Comparison of ENCODE assay signal across 15 cellular contexts in genomic region chr11:94150056-94150455, GRCh38. TPM values are rescaled to one million over a fixed set of nuclear protein-coding genes. Genes with fewer than 3 reads are reported as not detected.
A peak's percentile ranks its signal among the peaks of the same experiment; 100 is the strongest.
DNase-seq lines count a peak whose midpoint lies in the region; ATAC-seq and TF ChIP-seq lines count a peak whose summit lies in the region.
"Had no signal": no experiment of that assay in that cellular context is flagged by ENCODE, and none has a peak within 500 bp of the region (broad histone marks: within the 10 kb centered on the region; RNA-seq: fewer than 3 reads in every experiment).

No MANE protein-coding gene starts in this region.

- H3K27ac ChIP-seq in C4-2B (peak overlapping the region; percentile 3; the same call in 1 of the 2 replicates), PC-3 (ENCODE audit: low read length) (no peak overlapping the region), epithelial cell of prostate (peak overlapping the region; percentile 49)
- H3K27ac ChIP-seq: HL-60 had no signal

- H3K36me3 ChIP-seq in PC-3 (ENCODE audit: low read depth, low read length): peaks cover 9% of the 10 kb centered on the region; the same call in 1 of the 2 replicates

- peaks cover 76% of the 10 kb centered on the region for H4K20me1 ChIP-seq in PC-3 (ENCODE audit: low read length)

- H3K4me3 ChIP-seq in PC-3 (ENCODE audit: low read length): no peak overlapping the region
- H3K4me3 ChIP-seq: K562 had no signal

- H2AFZ ChIP-seq in PC-3 (ENCODE audit: low read length): no peak overlapping the region

- BruUV-seq in PC-3 (replicated peaks; lab: Mats Ljungman, UMichigan): no TSS peak

- POLR2A ChIA-PET in PC-3 (lab: Charles Lee; ENCODE audit: unreplicated experiment): no interaction called here

- H3K27me3 ChIP-seq in PC-3 (ENCODE audit: low read length): no peaks in the 10 kb centered on the region

- no peak for ATAC-seq in PC-3
- peak; percentile 36 for ATAC-seq in omental fat pad (ENCODE audit: low FRiP score)
- ATAC-seq: CD8-positive, alpha-beta T cell; Panc1 had no signal

- H3K79me2 ChIP-seq in PC-3 (ENCODE audit: low read length): peaks cover 86% of the 10 kb centered on the region

- DNase-seq in PC-3 (no peak), epithelial cell of prostate (ENCODE audit: low read depth, low spot score) (no peak), omental fat pad (ENCODE audit: low spot score) (no peak), NCI-H1694 treated with DMSO at 0.1 percent for 48 hours (lab: John Stamatoyannopoulos, UW) (no peak), iPS-NIHi11 (ENCODE audit: low spot score) (no peak), NCI-H1048 (lab: John Stamatoyannopoulos, UW) (no peak), dedifferentiated amniotic fluid mesenchymal stem cell (ENCODE audit: extremely low spot score) (no peak)
- DNase-seq: CD8-positive, alpha-beta T cell; DMS 273 treated with DMSO at 0.1 percent for 48 hours; NCI-H1092; SHP77 treated with DMSO at 0.1 percent for 48 hours had no signal

- intact Hi-C loops in PC-3 (cut with micrococcal nuclease): no loop called here

- no peaks in the 10 kb centered on the region for H3K9me2 ChIP-seq in PC-3 (replicated peaks; ENCODE audit: low read length)

- H3K9ac ChIP-seq in PC-3 (ENCODE audit: low read length): no peak overlapping the region

- H3K4me1 ChIP-seq in PC-3 (ENCODE audit: insufficient read depth, low read length): peaks cover 56% of the 10 kb centered on the region

- no peaks in the 10 kb centered on the region for H3K9me3 ChIP-seq in PC-3 (ENCODE audit: low read length)

- H3F3A ChIP-seq in PC-3 (ENCODE audit: low read length, unreplicated experiment): no peaks in the 10 kb centered on the region

- peak overlapping the region; percentile 13; the same call in 1 of the 2 replicates for H3K4me2 ChIP-seq in PC-3 (ENCODE audit: low read length)

- CTCF ChIA-PET in PC-3 (lab: Charles Lee): interaction anchor here (0.6 kb wide), 1 partner anchor 21 kb away, joined by 3 read pairs; no protein-coding TSS in a partner anchor

- TF ChIP-seq CTCF in C4-2B (conservative IDR thresholded peaks at IDR 0.05): no peak
- TF ChIP-seq CTCF in PC-3 (conservative IDR thresholded peaks at IDR 0.05; ENCODE audit: low read depth, low read length): no peak
- TF ChIP-seq CTCF in omental fat pad (IDR thresholded peaks at IDR 0.05): no peak

RNA-seq across cellular contexts. Expression of gene PANX1, which starts 21.4 kb away (rescaled TPM):
- total RNA-seq in PC-3 (2014; rRNA removed) (62.9 and 67.7 TPM in 2 replicates), omental fat pad (10 to 100 TPM; 16.7 to 77.6 (median 30.4) TPM)
